ENCODE assay signal across 14 cellular contexts in the genomic region with DNA sequence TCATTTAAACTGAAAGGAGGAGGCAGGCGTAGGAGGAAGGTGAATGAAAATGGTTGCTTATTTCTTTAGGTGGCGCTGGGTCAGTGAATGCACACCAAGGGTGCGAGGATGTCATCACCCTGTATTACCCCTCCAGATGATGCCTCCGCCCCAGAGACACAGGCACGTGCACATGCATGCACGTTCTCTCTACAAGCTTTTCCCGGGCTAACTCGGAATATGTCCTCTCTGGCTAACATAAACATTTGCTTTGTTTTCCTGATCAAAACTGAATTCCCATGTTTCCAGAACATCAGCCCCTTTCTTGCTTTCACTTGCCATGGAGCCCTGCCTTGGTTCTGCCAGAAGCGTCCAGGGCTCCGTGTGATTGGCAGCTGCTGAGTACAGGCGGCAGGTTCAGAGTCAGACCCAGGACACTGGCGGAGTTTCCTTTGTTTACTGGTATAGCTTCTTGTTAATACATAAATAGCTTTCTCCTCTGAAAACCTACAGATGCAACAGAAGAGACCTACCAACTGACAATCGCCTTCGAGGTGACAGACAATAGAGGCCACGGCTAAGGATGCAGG.
DNase-seq lines count a peak whose midpoint lies in the region; ATAC-seq lines count a peak whose summit lies in the region.
"Had no signal": no experiment of that assay in that cellular context is flagged by ENCODE, and none has a peak within 500 bp of the region (broad histone marks: within the 10 kb centered on the region; RNA-seq: fewer than 3 reads in every experiment).

No MANE protein-coding gene starts in this region.

- H3K4me1 Mint-ChIP-seq in activated naive CD4-positive, alpha-beta T cell treated with anti-CD3 and anti-CD28 coated beads for 36 hours (ENCODE audit: low read depth): peaks cover 34% of the 10 kb centered on the region
- H3K4me1 Mint-ChIP-seq in activated naive CD8-positive, alpha-beta T cell treated with anti-CD3 and anti-CD28 coated beads, Interleukin-2, amount 50 U/mL, for 24 hours: peaks cover 32% of the 10 kb centered on the region
- peaks cover 0 to 14% of the 10 kb centered on the region in 2 donors for H3K4me1 Mint-ChIP-seq in natural killer cell treated with Interleukin-12 subunit alpha and Interleukin-12 subunit beta and Interleukin-15 and Interleukin-18, amount 100 ng/mL, for 72 hours (ENCODE audit: low read depth in 2 of 2)

- no peaks in the 10 kb centered on the region for H3K36me3 ChIP-seq in iPS-20b (ENCODE audit: insufficient read depth, low read depth, low read length)
- H3K36me3 ChIP-seq: cardiac muscle cell had no signal

- CTCF ChIA-PET in activated naive CD4-positive, alpha-beta T cell treated with anti-CD3 and anti-CD28 coated beads for 36 hours (lab: Charles Lee): interaction anchor here (1.1 kb wide), 1 partner anchor 358 kb away, joined by 3 read pairs; no protein-coding TSS in a partner anchor

- peak overlapping the region; percentile 45 for H3K4me3 Mint-ChIP-seq in activated naive CD4-positive, alpha-beta T cell treated with anti-CD3 and anti-CD28 coated beads for 36 hours
- no peak overlapping the region for H3K4me3 Mint-ChIP-seq in activated naive CD8-positive, alpha-beta T cell treated with anti-CD3 and anti-CD28 coated beads, Interleukin-2, amount 50 U/mL, for 24 hours
- H3K4me3 Mint-ChIP-seq in natural killer cell treated with Interleukin-12 subunit alpha and Interleukin-12 subunit beta and Interleukin-15 and Interleukin-18, amount 100 ng/mL, for 72 hours: no peak overlapping the region
- H3K4me3 Mint-ChIP-seq: memory B cell had no signal

- H3K4me3 ChIP-seq in iPS-20b (ENCODE audit: low read length): peak overlapping the region; percentile 34; the same call in 1 of the 2 replicates
- H3K4me3 ChIP-seq: cardiac muscle cell, psoas muscle had no signal

- H3K9me3 ChIP-seq in iPS-20b (ENCODE audit: insufficient read depth, low read depth, low read length): no peaks in the 10 kb centered on the region
- H3K9me3 ChIP-seq: psoas muscle had no signal

- ATAC-seq in activated naive CD8-positive, alpha-beta T cell treated with anti-CD3 and anti-CD28 coated beads, Interleukin-2, amount 50 U/mL, for 24 hours: no peak
- ATAC-seq in stimulated activated naive CD8-positive, alpha-beta T cell treated with anti-CD3 and anti-CD28 coated beads, Interleukin-15, Interleukin-2, amounts not matched to agents 100 U/mL and 50 U/mL, for 24 hours: peak; percentile 7
- ATAC-seq in HG02840 (IDR thresholded peaks at IDR 0.05; ENCODE audit: low FRiP score, unreplicated experiment): no peak
- ATAC-seq in natural killer cell treated with Interleukin-12 subunit alpha and Interleukin-12 subunit beta and Interleukin-15 and Interleukin-18, amount 100 ng/mL, for 72 hours: no peak
- no peak for ATAC-seq in HG03135 (IDR thresholded peaks at IDR 0.05; ENCODE audit: unreplicated experiment)
- ATAC-seq: activated CD4-positive, CD25-positive, alpha-beta regulatory T cell treated with anti-CD3 and anti-CD28 coated beads, Interleukin-2, amount 50 U/mL, for 24 hours; psoas muscle had no signal

- H3K27ac Mint-ChIP-seq in activated naive CD4-positive, alpha-beta T cell treated with anti-CD3 and anti-CD28 coated beads for 36 hours: no peak overlapping the region
- peak overlapping the region; percentile 23 for H3K27ac Mint-ChIP-seq in activated naive CD8-positive, alpha-beta T cell treated with anti-CD3 and anti-CD28 coated beads, Interleukin-2, amount 50 U/mL, for 24 hours
- no peak overlapping the region for H3K27ac Mint-ChIP-seq in natural killer cell treated with Interleukin-12 subunit alpha and Interleukin-12 subunit beta and Interleukin-15 and Interleukin-18, amount 100 ng/mL, for 72 hours
- H3K27ac Mint-ChIP-seq: activated T-helper 2 cell treated with anti-CD3 and anti-CD28 coated beads, Interferon-gamma antibody, Interleukin-2, Interleukin-4, amounts not matched to agents 10 μg/mL and 5 μg/mL and 100 μg/mL, durations not matched to agents 14 hours and 24 hours and 36 hours; memory B cell had no signal

- peaks cover 7% of the 10 kb centered on the region for H3K27me3 Mint-ChIP-seq in activated naive CD4-positive, alpha-beta T cell treated with anti-CD3 and anti-CD28 coated beads for 36 hours (ENCODE audit: low read depth)
- H3K27me3 Mint-ChIP-seq in activated naive CD8-positive, alpha-beta T cell treated with anti-CD3 and anti-CD28 coated beads, Interleukin-2, amount 50 U/mL, for 24 hours: peaks cover 24% of the 10 kb centered on the region
- peaks cover 23 to 24% of the 10 kb centered on the region in 2 donors for H3K27me3 Mint-ChIP-seq in natural killer cell treated with Interleukin-12 subunit alpha and Interleukin-12 subunit beta and Interleukin-15 and Interleukin-18, amount 100 ng/mL, for 72 hours

- H3K36me3 Mint-ChIP-seq in activated naive CD4-positive, alpha-beta T cell treated with anti-CD3 and anti-CD28 coated beads for 36 hours (ENCODE audit: low read depth): no peaks in the 10 kb centered on the region
- H3K36me3 Mint-ChIP-seq in activated naive CD8-positive, alpha-beta T cell treated with anti-CD3 and anti-CD28 coated beads, Interleukin-2, amount 50 U/mL, for 24 hours (ENCODE audit: low read depth): no peaks in the 10 kb centered on the region
- no peaks in the 10 kb centered on the region for H3K36me3 Mint-ChIP-seq in natural killer cell treated with Interleukin-12 subunit alpha and Interleukin-12 subunit beta and Interleukin-15 and Interleukin-18, amount 100 ng/mL, for 72 hours
- H3K36me3 Mint-ChIP-seq: memory B cell had no signal

- intact Hi-C loops in activated naive CD4-positive, alpha-beta T cell treated with anti-CD3 and anti-CD28 coated beads for 36 hours (cut with micrococcal nuclease): loop anchor here (2.0 to 10.0 kb wide), 2 partner anchors 131 to 243 kb away; a partner anchor contains a TSS

- H3K27ac ChIP-seq in iPS-20b (ENCODE audit: low read length): no peak overlapping the region
- H3K27ac ChIP-seq: cardiac muscle cell, psoas muscle had no signal

- H3K9ac ChIP-seq in iPS-20b (ENCODE audit: low read depth, low read length): no peak overlapping the region

- H3K27me3 ChIP-seq in iPS-20b (ENCODE audit: insufficient read depth, low read length): 0 out of 2 replicates have a peak, but pooled peaks cover 6% of the 10 kb centered on the region
- H3K27me3 ChIP-seq: cardiac muscle cell had no signal

- H3K9me3 Mint-ChIP-seq in activated naive CD4-positive, alpha-beta T cell treated with anti-CD3 and anti-CD28 coated beads for 36 hours: no peaks in the 10 kb centered on the region
- no peaks in the 10 kb centered on the region for H3K9me3 Mint-ChIP-seq in activated naive CD8-positive, alpha-beta T cell treated with anti-CD3 and anti-CD28 coated beads, Interleukin-2, amount 50 U/mL, for 24 hours
- H3K9me3 Mint-ChIP-seq in natural killer cell treated with Interleukin-12 subunit alpha and Interleukin-12 subunit beta and Interleukin-15 and Interleukin-18, amount 100 ng/mL, for 72 hours: no peaks in the 10 kb centered on the region
- H3K9me3 Mint-ChIP-seq: activated T-helper 2 cell treated with anti-CD3 and anti-CD28 coated beads, Interferon-gamma antibody, Interleukin-2, Interleukin-4, amounts not matched to agents 10 μg/mL and 5 μg/mL and 100 μg/mL, durations not matched to agents 14 hours and 24 hours and 36 hours; memory B cell had no signal

- H3K4me1 ChIP-seq in iPS-20b (ENCODE audit: insufficient read depth, low read length): peaks cover 21% of the 10 kb centered on the region
- H3K4me1 ChIP-seq: psoas muscle had no signal

- no peak for DNase-seq in activated naive CD4-positive, alpha-beta T cell treated with anti-CD3 and anti-CD28 coated beads for 36 hours
- DNase-seq in activated naive CD4-positive, alpha-beta T cell treated with anti-CD3 and anti-CD28 coated beads, Interleukin-2, amount 50 U/mL, for 16 hours: no peak
- DNase-seq in activated naive CD8-positive, alpha-beta T cell treated with anti-CD3 and anti-CD28 coated beads, Interleukin-2, amount 50 U/mL, for 24 hours: no peak
- DNase-seq in stimulated activated naive CD8-positive, alpha-beta T cell treated with anti-CD3 and anti-CD28 coated beads, Interleukin-15, Interleukin-2, amounts not matched to agents 100 U/mL and 50 U/mL, for 24 hours: no peak
- DNase-seq in natural killer cell treated with Interleukin-12 subunit alpha and Interleukin-12 subunit beta and Interleukin-15 and Interleukin-18, amount 100 ng/mL, for 72 hours (ENCODE audit: low spot score): no peak
- DNase-seq: psoas muscle, SW 1271 had no signal
